ENCODE assay signal across 1 cellular context in genomic region chr5:34589832-34590231, GRCh38.
TF ChIP-seq lines count a peak whose summit lies in the region.

No MANE protein-coding gene starts in this region.

TF ChIP-seq in GM23338, 12 proteins besides CTCF, POLR2A, EP300 and RAD21 (continued from another document):
- TF ChIP-seq ZNF462 (CRISPR knock-in tag; IDR thresholded peaks at IDR 0.05) (no peak), CREB1 (CRISPR knock-in tag; IDR thresholded peaks at IDR 0.05; ENCODE audit: low read depth) (no peak), ZNF114 (CRISPR knock-in tag; IDR thresholded peaks at IDR 0.05) (no peak), ZNF331 (CRISPR knock-in tag; IDR thresholded peaks at IDR 0.05; ENCODE audit: low read depth) (no peak)
TF ChIP-seq in GM23338: peak in this region for 0.
